ENCODE assay signal across 1 cellular context in the genomic region with DNA sequence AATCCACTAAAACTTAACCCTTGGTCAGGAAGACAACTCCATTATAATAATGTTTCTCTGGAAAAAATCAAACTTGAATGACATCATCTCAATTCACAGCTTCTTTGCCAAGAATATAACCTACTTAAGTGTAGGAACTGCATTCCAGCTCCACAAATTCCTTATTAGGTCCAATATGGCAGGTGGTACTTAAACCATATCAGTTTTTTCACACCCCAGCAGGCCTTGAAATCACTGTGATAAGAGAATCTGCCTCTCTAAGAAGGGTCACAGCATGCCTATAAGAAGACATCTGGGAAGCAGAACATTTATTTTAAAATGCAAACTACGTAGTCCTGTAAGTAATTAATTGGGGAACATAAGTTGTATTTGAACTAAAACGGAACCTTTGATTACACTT.
TF ChIP-seq lines count a peak whose summit lies in the region.

No MANE protein-coding gene starts in this region.

TF ChIP-seq in SK-N-SH, 30 proteins besides CTCF, POLR2A, EP300 and RAD21 (continued from another document):
- TF ChIP-seq, protein P1, sequence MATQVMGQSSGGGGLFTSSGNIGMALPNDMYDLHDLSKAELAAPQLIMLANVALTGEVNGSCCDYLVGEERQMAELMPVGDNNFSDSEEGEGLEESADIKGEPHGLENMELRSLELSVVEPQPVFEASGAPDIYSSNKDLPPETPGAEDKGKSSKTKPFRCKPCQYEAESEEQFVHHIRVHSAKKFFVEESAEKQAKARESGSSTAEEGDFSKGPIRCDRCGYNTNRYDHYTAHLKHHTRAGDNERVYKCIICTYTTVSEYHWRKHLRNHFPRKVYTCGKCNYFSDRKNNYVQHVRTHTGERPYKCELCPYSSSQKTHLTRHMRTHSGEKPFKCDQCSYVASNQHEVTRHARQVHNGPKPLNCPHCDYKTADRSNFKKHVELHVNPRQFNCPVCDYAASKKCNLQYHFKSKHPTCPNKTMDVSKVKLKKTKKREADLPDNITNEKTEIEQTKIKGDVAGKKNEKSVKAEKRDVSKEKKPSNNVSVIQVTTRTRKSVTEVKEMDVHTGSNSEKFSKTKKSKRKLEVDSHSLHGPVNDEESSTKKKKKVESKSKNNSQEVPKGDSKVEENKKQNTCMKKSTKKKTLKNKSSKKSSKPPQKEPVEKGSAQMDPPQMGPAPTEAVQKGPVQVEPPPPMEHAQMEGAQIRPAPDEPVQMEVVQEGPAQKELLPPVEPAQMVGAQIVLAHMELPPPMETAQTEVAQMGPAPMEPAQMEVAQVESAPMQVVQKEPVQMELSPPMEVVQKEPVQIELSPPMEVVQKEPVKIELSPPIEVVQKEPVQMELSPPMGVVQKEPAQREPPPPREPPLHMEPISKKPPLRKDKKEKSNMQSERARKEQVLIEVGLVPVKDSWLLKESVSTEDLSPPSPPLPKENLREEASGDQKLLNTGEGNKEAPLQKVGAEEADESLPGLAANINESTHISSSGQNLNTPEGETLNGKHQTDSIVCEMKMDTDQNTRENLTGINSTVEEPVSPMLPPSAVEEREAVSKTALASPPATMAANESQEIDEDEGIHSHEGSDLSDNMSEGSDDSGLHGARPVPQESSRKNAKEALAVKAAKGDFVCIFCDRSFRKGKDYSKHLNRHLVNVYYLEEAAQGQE (IDR thresholded peaks at IDR 0.05; ENCODE audit: low read depth, low read length): no peak
- no peak for TF ChIP-seq RCOR1 (IDR thresholded peaks at IDR 0.05; ENCODE audit: low read length)
- TF ChIP-seq NRF1 (IDR thresholded peaks at IDR 0.05; ENCODE audit: low read depth, low read length): no peak
- no peak for TF ChIP-seq YY1 (IDR thresholded peaks at IDR 0.05; ENCODE audit: low read depth)
- TF ChIP-seq FOXJ3 (CRISPR knock-in tag; IDR thresholded peaks at IDR 0.05): no peak
- TF ChIP-seq NFIC (IDR thresholded peaks at IDR 0.05; ENCODE audit: borderline replicate concordance): no peak
- TF ChIP-seq, protein P2, sequence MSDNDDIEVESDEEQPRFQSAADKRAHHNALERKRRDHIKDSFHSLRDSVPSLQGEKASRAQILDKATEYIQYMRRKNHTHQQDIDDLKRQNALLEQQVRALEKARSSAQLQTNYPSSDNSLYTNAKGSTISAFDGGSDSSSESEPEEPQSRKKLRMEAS (IDR thresholded peaks at IDR 0.05; ENCODE audit: low read depth): no peak
- no peak for TF ChIP-seq FOXM1 (IDR thresholded peaks at IDR 0.05; ENCODE audit: low read depth)
- TF ChIP-seq, protein P3, sequence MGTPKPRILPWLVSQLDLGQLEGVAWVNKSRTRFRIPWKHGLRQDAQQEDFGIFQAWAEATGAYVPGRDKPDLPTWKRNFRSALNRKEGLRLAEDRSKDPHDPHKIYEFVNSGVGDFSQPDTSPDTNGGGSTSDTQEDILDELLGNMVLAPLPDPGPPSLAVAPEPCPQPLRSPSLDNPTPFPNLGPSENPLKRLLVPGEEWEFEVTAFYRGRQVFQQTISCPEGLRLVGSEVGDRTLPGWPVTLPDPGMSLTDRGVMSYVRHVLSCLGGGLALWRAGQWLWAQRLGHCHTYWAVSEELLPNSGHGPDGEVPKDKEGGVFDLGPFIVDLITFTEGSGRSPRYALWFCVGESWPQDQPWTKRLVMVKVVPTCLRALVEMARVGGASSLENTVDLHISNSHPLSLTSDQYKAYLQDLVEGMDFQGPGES (IDR thresholded peaks at IDR 0.05; ENCODE audit: low read depth, low read length): no peak
- TF ChIP-seq ELF1 (IDR thresholded peaks at IDR 0.05): no peak
